11 cellular contexts compared by ENCODE assay signal in the genomic region with DNA sequence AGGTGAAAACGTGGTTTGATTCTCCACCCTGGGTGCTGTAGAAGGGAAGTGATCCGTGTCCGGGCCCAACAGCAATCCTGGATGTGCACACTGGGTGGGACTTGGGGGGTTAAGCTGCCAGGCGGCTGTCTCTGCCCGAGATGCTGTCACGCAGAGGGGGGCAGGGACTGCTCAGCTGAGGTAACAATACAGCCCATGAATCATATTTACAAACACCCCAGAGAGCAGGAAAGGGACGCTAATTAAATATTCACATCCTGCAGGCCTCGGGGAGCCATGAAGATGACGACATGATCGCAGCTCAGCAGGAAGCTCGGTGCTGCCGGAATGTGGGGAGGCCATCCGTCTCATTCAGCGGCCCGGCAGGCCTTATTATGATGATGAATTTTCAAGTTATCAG. TPM values are rescaled to one million over a fixed set of nuclear protein-coding genes. Genes with fewer than 3 reads are reported as not detected.
DNase-seq lines count a peak whose midpoint lies in the region; ATAC-seq, FAIRE-seq and TF ChIP-seq lines count a peak whose summit lies in the region.
"Had no signal": no experiment of that assay in that cellular context is flagged by ENCODE, and none has a peak within 500 bp of the region (broad histone marks: within the 10 kb centered on the region; RNA-seq: fewer than 3 reads in every experiment).

No MANE protein-coding gene starts in this region.

- ATAC-seq in heart right ventricle (peak in 7 of 8 donors; percentile 28 to 80 (median 49)), left cardiac atrium (no peak), SK-N-SH treated with all-trans-retinoic acid at 6 μM for 48 hours (peak; percentile 46), upper lobe of right lung (peak; percentile 46), GM21737 (IDR thresholded peaks at IDR 0.05; ENCODE audit: unreplicated experiment) (no peak)
- ATAC-seq: body of pancreas had no signal

- DNase-seq in heart right ventricle (peak in 1 of 2 donors; percentile 11), left cardiac atrium (no peak), upper lobe of right lung (peak; percentile 54), urothelium cell line (ENCODE audit: low spot score) (no peak), NOMO-1 treated with DMSO at 0.1 percent for 48 hours (lab: John Stamatoyannopoulos, UW; ENCODE audit: unreplicated experiment) (no peak)
- DNase-seq: body of pancreas, Kasumi-1 had no signal

- FAIRE-seq in urothelium cell line (lab: Jason Lieb, UNC), result no peak

- 42 to 65% methylated on average over 15 of the region's 15 CpGs for WGBS in heart right ventricle, 2 donors

- peak overlapping the region in 6 of 10 donors; percentile 15 to 73 (median 61) for H3K27ac ChIP-seq in heart right ventricle
- H3K27ac ChIP-seq in iPS-20b (ENCODE audit: low read length), result no peak overlapping the region
- H3K27ac ChIP-seq in upper lobe of right lung, result no peak overlapping the region
- H3K27ac ChIP-seq: body of pancreas had no signal

- intact Hi-C loops in heart right ventricle (cut with DNase I), result no loop called here
- intact Hi-C loops in left cardiac atrium (cut with DNase I), result no loop called here
- intact Hi-C loops in upper lobe of right lung (cut with DNase I), result no loop called here

- H3K36me3 ChIP-seq in heart right ventricle (no peaks in the 10 kb centered on the region), iPS-20b (ENCODE audit: insufficient read depth, low read depth, low read length) (no peaks in the 10 kb centered on the region), upper lobe of right lung (no peaks in the 10 kb centered on the region)

- H3K4me3 ChIP-seq in heart right ventricle (no peak overlapping the region), iPS-20b (ENCODE audit: low read length) (no peak overlapping the region), upper lobe of right lung (no peak overlapping the region)
- H3K4me3 ChIP-seq: body of pancreas had no signal

- peak overlapping the region; percentile 67; the same call in 1 of the 2 replicates for H3K9ac ChIP-seq in iPS-20b (ENCODE audit: low read depth, low read length)

- H3K9me3 ChIP-seq in heart right ventricle (no peaks in the 10 kb centered on the region), iPS-20b (ENCODE audit: insufficient read depth, low read depth, low read length) (no peaks in the 10 kb centered on the region), upper lobe of right lung (no peaks in the 10 kb centered on the region)
- H3K9me3 ChIP-seq: body of pancreas had no signal

- TF ChIP-seq CTCF in heart right ventricle (IDR thresholded peaks at IDR 0.05), result no peak
- TF ChIP-seq CTCF in upper lobe of right lung (IDR thresholded peaks at IDR 0.05), result no peak

- H3K27me3 ChIP-seq in heart right ventricle, result no peaks in the 10 kb centered on the region
- H3K27me3 ChIP-seq in iPS-20b (ENCODE audit: insufficient read depth, low read length), result no peaks in the 10 kb centered on the region
- no peaks in the 10 kb centered on the region for H3K27me3 ChIP-seq in upper lobe of right lung
- H3K27me3 ChIP-seq: body of pancreas had no signal

- H3K4me1 ChIP-seq in heart right ventricle (peaks cover 0 to 18% (median 0%) of the 10 kb centered on the region in 9 donors), iPS-20b (ENCODE audit: insufficient read depth, low read length) (peaks cover 19% of the 10 kb centered on the region), upper lobe of right lung (peaks cover 4% of the 10 kb centered on the region)
- H3K4me1 ChIP-seq: body of pancreas had no signal

TF ChIP-seq in SK-N-SH treated with all-trans-retinoic acid at 6 μM for 48 hours, 23 proteins besides CTCF, POLR2A, EP300 and RAD21 (continues in another document):
- TF ChIP-seq TCF4 (CRISPR knock-in tag; IDR thresholded peaks at IDR 0.05; ENCODE audit: borderline replicate concordance), result peak; percentile 75
- peak; percentile 85; the same call in 1 of the 2 replicates for TF ChIP-seq SNAI2 (CRISPR knock-in tag; IDR thresholded peaks at IDR 0.05)
- TF ChIP-seq GLIS3 (CRISPR knock-in tag; IDR thresholded peaks at IDR 0.05), result peak; percentile 53; the same call in 1 of the 2 replicates
- no peak for TF ChIP-seq RARB (CRISPR knock-in tag; IDR thresholded peaks at IDR 0.05)
- TF ChIP-seq, protein P1, sequence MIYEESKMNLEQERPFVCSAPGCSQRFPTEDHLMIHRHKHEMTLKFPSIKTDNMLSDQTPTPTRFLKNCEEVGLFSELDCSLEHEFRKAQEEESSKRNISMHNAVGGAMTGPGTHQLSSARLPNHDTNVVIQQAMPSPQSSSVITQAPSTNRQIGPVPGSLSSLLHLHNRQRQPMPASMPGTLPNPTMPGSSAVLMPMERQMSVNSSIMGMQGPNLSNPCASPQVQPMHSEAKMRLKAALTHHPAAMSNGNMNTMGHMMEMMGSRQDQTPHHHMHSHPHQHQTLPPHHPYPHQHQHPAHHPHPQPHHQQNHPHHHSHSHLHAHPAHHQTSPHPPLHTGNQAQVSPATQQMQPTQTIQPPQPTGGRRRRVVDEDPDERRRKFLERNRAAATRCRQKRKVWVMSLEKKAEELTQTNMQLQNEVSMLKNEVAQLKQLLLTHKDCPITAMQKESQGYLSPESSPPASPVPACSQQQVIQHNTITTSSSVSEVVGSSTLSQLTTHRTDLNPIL (CRISPR knock-in tag; IDR thresholded peaks at IDR 0.05; ENCODE audit: low read depth), result peak; percentile 79; the same call in 1 of the 2 replicates
- 0 out of 2 replicates have a peak, but pooled peaks have one; percentile 47 for TF ChIP-seq CSDC2 (CRISPR knock-in tag; IDR thresholded peaks at IDR 0.05)
- TF ChIP-seq, protein P2, sequence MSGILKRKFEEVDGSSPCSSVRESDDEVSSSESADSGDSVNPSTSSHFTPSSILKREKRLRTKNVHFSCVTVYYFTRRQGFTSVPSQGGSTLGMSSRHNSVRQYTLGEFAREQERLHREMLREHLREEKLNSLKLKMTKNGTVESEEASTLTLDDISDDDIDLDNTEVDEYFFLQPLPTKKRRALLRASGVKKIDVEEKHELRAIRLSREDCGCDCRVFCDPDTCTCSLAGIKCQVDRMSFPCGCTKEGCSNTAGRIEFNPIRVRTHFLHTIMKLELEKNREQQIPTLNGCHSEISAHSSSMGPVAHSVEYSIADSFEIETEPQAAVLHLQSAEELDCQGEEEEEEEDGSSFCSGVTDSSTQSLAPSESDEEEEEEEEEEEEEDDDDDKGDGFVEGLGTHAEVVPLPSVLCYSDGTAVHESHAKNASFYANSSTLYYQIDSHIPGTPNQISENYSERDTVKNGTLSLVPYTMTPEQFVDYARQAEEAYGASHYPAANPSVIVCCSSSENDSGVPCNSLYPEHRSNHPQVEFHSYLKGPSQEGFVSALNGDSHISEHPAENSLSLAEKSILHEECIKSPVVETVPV (CRISPR knock-in tag; IDR thresholded peaks at IDR 0.05), result 0 out of 2 replicates have a peak, but pooled peaks have one; percentile 51
- peak; percentile 64 for TF ChIP-seq ISL1 (CRISPR knock-in tag; IDR thresholded peaks at IDR 0.05)
- TF ChIP-seq ARNTL (CRISPR knock-in tag; IDR thresholded peaks at IDR 0.05; ENCODE audit: borderline replicate concordance, low read depth), result no peak
- no peak for TF ChIP-seq TOX (CRISPR knock-in tag; IDR thresholded peaks at IDR 0.05; ENCODE audit: borderline replicate concordance)
- TF ChIP-seq, protein P3, sequence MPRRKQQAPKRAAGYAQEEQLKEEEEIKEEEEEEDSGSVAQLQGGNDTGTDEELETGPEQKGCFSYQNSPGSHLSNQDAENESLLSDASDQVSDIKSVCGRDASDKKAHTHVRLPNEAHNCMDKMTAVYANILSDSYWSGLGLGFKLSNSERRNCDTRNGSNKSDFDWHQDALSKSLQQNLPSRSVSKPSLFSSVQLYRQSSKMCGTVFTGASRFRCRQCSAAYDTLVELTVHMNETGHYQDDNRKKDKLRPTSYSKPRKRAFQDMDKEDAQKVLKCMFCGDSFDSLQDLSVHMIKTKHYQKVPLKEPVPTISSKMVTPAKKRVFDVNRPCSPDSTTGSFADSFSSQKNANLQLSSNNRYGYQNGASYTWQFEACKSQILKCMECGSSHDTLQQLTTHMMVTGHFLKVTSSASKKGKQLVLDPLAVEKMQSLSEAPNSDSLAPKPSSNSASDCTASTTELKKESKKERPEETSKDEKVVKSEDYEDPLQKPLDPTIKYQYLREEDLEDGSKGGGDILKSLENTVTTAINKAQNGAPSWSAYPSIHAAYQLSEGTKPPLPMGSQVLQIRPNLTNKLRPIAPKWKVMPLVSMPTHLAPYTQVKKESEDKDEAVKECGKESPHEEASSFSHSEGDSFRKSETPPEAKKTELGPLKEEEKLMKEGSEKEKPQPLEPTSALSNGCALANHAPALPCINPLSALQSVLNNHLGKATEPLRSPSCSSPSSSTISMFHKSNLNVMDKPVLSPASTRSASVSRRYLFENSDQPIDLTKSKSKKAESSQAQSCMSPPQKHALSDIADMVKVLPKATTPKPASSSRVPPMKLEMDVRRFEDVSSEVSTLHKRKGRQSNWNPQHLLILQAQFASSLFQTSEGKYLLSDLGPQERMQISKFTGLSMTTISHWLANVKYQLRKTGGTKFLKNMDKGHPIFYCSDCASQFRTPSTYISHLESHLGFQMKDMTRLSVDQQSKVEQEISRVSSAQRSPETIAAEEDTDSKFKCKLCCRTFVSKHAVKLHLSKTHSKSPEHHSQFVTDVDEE (CRISPR knock-in tag; IDR thresholded peaks at IDR 0.05), result peak; percentile 82; the same call in 1 of the 2 replicates
- no peak for TF ChIP-seq ZFP30 (CRISPR knock-in tag; IDR thresholded peaks at IDR 0.05)
- TF ChIP-seq ESRRG (CRISPR knock-in tag; IDR thresholded peaks at IDR 0.05), result no peak
- TF ChIP-seq ZNF70 (CRISPR knock-in tag; IDR thresholded peaks at IDR 0.05), result no peak
- peak; percentile 64; the same call in 1 of the 2 replicates for TF ChIP-seq ZFP3 (CRISPR knock-in tag; IDR thresholded peaks at IDR 0.05)

RNA-seq across cellular contexts. Expression of a gene that starts 17.9 kb away (rescaled TPM):
- not detected for total RNA-seq in heart right ventricle
- not detected for polyA plus RNA-seq in heart right ventricle
- total RNA-seq in left cardiac atrium, result not detected
- total RNA-seq in upper lobe of right lung, result not detected
- total RNA-seq: OCI-LY7 had no signal

RNA-seq across cellular contexts. Expression of a gene that starts 22.8 kb away (rescaled TPM):
- 10 to 100 TPM; 24.0 to 32.8 (median 26.4) TPM for total RNA-seq in heart right ventricle
- 10 to 100 TPM; 33.8 to 37.0 TPM for polyA plus RNA-seq in heart right ventricle
- total RNA-seq in left cardiac atrium, result 10 to 100 TPM; 27.1 to 35.5 TPM
- 37.9 TPM for total RNA-seq in upper lobe of right lung

RNA-seq across cellular contexts. Expression of a gene that starts 57.9 kb away (rescaled TPM):
- total RNA-seq in heart right ventricle, result 100 to 1,000 TPM in 8 of 10 donors, 10 to 100 TPM in 2; 78.9 to 210 (median 150) TPM
- polyA plus RNA-seq in heart right ventricle, result 100 to 1,000 TPM in 1 of 2 donors, 10 to 100 TPM in 1; 40.0 to 226 TPM
- total RNA-seq in left cardiac atrium, result 100 to 1,000 TPM; 116 to 171 TPM
- 17.9 TPM for total RNA-seq in upper lobe of right lung
- total RNA-seq: OCI-LY7 had no signal

Comparison
In these comparisons a context has a peak if more than half of its experiments do, and no peak if none do; other contexts are left out.
1. ATAC-seq: peak in heart right ventricle (7 of 8), SK-N-SH treated with all-trans-retinoic acid at 6 μM for 48 hours (single experiment) and upper lobe of right lung (single experiment); none in left cardiac atrium (0 of 2) and GM21737 (single experiment).
2. H3K27ac ChIP-seq: peak in heart right ventricle (6 of 10); none in iPS-20b (single experiment) and upper lobe of right lung (single experiment).